ENCODE assay signal across 13 cellular contexts in genomic region chr13:98105929-98106336, GRCh38. TPM values are rescaled to one million over a fixed set of nuclear protein-coding genes. Genes with fewer than 3 reads are reported as not detected.
DNase-seq lines count a peak whose midpoint lies in the region; ATAC-seq and FAIRE-seq lines count a peak whose summit lies in the region.
"Had no signal": no experiment of that assay in that cellular context is flagged by ENCODE, and none has a peak within 500 bp of the region (broad histone marks: within the 10 kb centered on the region; RNA-seq: fewer than 3 reads in every experiment).

No MANE protein-coding gene starts in this region.

- ATAC-seq in GM21717 (IDR thresholded peaks at IDR 0.05; ENCODE audit: unreplicated experiment) (no peak), HG03520 (IDR thresholded peaks at IDR 0.05; ENCODE audit: unreplicated experiment) (no peak)
- ATAC-seq: activated CD8-positive, alpha-beta memory T cell treated with anti-CD3 and anti-CD28 coated beads, Interleukin-2, amount 10 ng/mL, durations not matched to agents 7 days and 5 days had no signal

- peak; percentile 57 for FAIRE-seq in endometrium (lab: Jason Lieb, UNC)
- FAIRE-seq: GM12892 had no signal

- in situ Hi-C loops in ACHN (cut with HindIII; ENCODE audit: low pct_ligation_motif_present, low pct_unique_long_range_greater_than_20kb, low sequenced_read_pairs), result no loop called here

- DNase-seq in ELR (ENCODE audit: low read depth), result peak; percentile 23
- DNase-seq in OCI-M1 (lab: John Stamatoyannopoulos, UW), result peak; percentile 95
- DNase-seq in lung microvascular endothelial cell (ENCODE audit: low read depth in 2 of 2), result peak; percentile 26 to 62
- DNase-seq in NCI-H1417 (lab: John Stamatoyannopoulos, UW), result no peak
- DNase-seq in ACHN, result no peak
- DNase-seq: activated CD8-positive, alpha-beta memory T cell treated with anti-CD3 and anti-CD28 coated beads, Interleukin-2, amount 10 ng/mL, durations not matched to agents 7 days and 5 days; NCI-H1105; NK-92 treated with Interleukin-12 subunit alpha and Interleukin-12 subunit beta, amount 100 ng/mL, for 24 hours; stimulated activated CD4-positive, alpha-beta T cell treated with anti-CD3 and anti-CD28 coated beads, Interleukin-15, amount 100 ng/mL, for 24 hours had no signal

RNA-seq across cellular contexts. Expression of gene FARP1, which starts 37.0 kb away (rescaled TPM):
- total RNA-seq in lung microvascular endothelial cell, result 9.4 and 14.9 TPM in 2 replicates

Comparison
In these comparisons a context has a peak if more than half of its experiments do, and no peak if none do; other contexts are left out.
1. DNase-seq: peak in ELR (single experiment), OCI-M1 (single experiment) and lung microvascular endothelial cell (2 of 2); none in NCI-H1417 (0 of 3) and ACHN (single experiment).